ENCODE assay signal across 17 cellular contexts in genomic region chr3:113140876-113141275, GRCh38.
DNase-seq lines count a peak whose midpoint lies in the region; ATAC-seq and TF ChIP-seq lines count a peak whose summit lies in the region.
"Had no signal": no experiment of that assay in that cellular context is flagged by ENCODE, and none has a peak within 500 bp of the region (broad histone marks: within the 10 kb centered on the region; RNA-seq: fewer than 3 reads in every experiment).

No MANE protein-coding gene starts in this region.

- peaks cover 4% of the 10 kb centered on the region in 2 donors for H3K27me3 Mint-ChIP-seq in CD4-positive, alpha-beta memory T cell
- H3K27me3 Mint-ChIP-seq: stimulated activated naive CD8-positive, alpha-beta T cell treated with anti-CD3 and anti-CD28 coated beads, Interleukin-15, Interleukin-2, amounts not matched to agents 100 ng/mL and 50 ng/mL, for 24 hours had no signal

- H3K9me3 Mint-ChIP-seq in CD4-positive, alpha-beta memory T cell: peaks cover 0 to 5% (median under 1%) of the 10 kb centered on the region in 8 donors
- H3K9me3 Mint-ChIP-seq: activated T-cell treated with anti-CD3 and anti-CD28 coated beads, Interleukin-2, amount 50 U/mL, for 4 hours; endodermal cell; stimulated activated naive CD8-positive, alpha-beta T cell treated with anti-CD3 and anti-CD28 coated beads, Interleukin-15, Interleukin-2, amounts not matched to agents 100 ng/mL and 50 ng/mL, for 24 hours had no signal

- no peaks in the 10 kb centered on the region for H3K36me3 ChIP-seq in CD4-positive, alpha-beta memory T cell (ENCODE audit: insufficient read depth, low read length)
- H3K36me3 ChIP-seq: BE2C, pancreas, WERI-Rb-1 had no signal

- no peaks in the 10 kb centered on the region for H3K4me1 ChIP-seq in CD4-positive, alpha-beta memory T cell (ENCODE audit: insufficient read depth, low read length)
- H3K4me1 ChIP-seq: BE2C, pancreas had no signal

- H3K4me3 Mint-ChIP-seq in CD4-positive, alpha-beta memory T cell: no peak overlapping the region
- H3K4me3 Mint-ChIP-seq: activated T-cell treated with anti-CD3 and anti-CD28 coated beads, Interleukin-2, amount 50 U/mL, for 4 hours; endodermal cell; stimulated activated naive CD8-positive, alpha-beta T cell treated with anti-CD3 and anti-CD28 coated beads, Interleukin-15, Interleukin-2, amounts not matched to agents 100 ng/mL and 50 ng/mL, for 24 hours had no signal

- peak; percentile 11 for DNase-seq in stimulated activated CD4-positive, alpha-beta T cell treated with anti-CD3 and anti-CD28 coated beads, Interleukin-1b, Interleukin-23, amount 100 ng/mL, for 48 hours
- no peak for DNase-seq in stimulated activated CD4-positive, alpha-beta T cell treated with anti-CD3 and anti-CD28 coated beads, Interleukin-4, amount 100 ng/mL, for 24 hours
- DNase-seq in NOMO-1 treated with dmso at 0.1 percent for 144 hours (lab: John Stamatoyannopoulos, UW; ENCODE audit: unreplicated experiment): peak; percentile 67
- peak; percentile 40 for DNase-seq in fibroblast of mammary gland (ENCODE audit: low read depth)
- no peak for DNase-seq in CD4-positive, alpha-beta memory T cell
- DNase-seq in H4 (ENCODE audit: low spot score): no peak
- DNase-seq in stimulated activated naive CD4-positive, alpha-beta T cell treated with Interleukin-2 at 50 U/mL for 16 hours (lab: John Stamatoyannopoulos, UW): no peak
- DNase-seq: activated T-cell treated with anti-CD3 and anti-CD28 coated beads, Interleukin-2, amount 50 U/mL, for 4 hours; BE2C; body of pancreas; endodermal cell; NCI-H446; pancreas; WERI-Rb-1 had no signal

- CTCF ChIA-PET in CD4-positive, alpha-beta memory T cell (lab: Charles Lee; ENCODE audit: partially characterized antibody): interaction anchor here (0.7 kb wide), 1 partner anchor 11 kb away, joined by 3 read pairs; no protein-coding TSS in a partner anchor

- POLR2A ChIA-PET in CD4-positive, alpha-beta memory T cell (lab: Charles Lee; ENCODE audit: partially characterized antibody): no interaction called here

- no peaks in the 10 kb centered on the region for H3K9me3 ChIP-seq in CD4-positive, alpha-beta memory T cell (ENCODE audit: control insufficient read depth in 1 of 2, low read length in 2 of 2)
- H3K9me3 ChIP-seq: BE2C, body of pancreas, pancreas had no signal

- no peak overlapping the region for H3K27ac Mint-ChIP-seq in CD4-positive, alpha-beta memory T cell
- H3K27ac Mint-ChIP-seq: endodermal cell; stimulated activated naive CD8-positive, alpha-beta T cell treated with anti-CD3 and anti-CD28 coated beads, Interleukin-15, Interleukin-2, amounts not matched to agents 100 ng/mL and 50 ng/mL, for 24 hours had no signal

- TF ChIP-seq CTCF in fibroblast of mammary gland (conservative IDR thresholded peaks at IDR 0.05; ENCODE audit: control insufficient read depth, insufficient read depth, low read depth, low read length): no peak

- no peaks in the 10 kb centered on the region for H3K4me1 Mint-ChIP-seq in CD4-positive, alpha-beta memory T cell

- no peak overlapping the region for H3K4me3 ChIP-seq in fibroblast of mammary gland (ENCODE audit: control insufficient read depth, low read depth, low read length)
- H3K4me3 ChIP-seq in CD4-positive, alpha-beta memory T cell (ENCODE audit: low read length in 2 of 2): no peak overlapping the region
- H3K4me3 ChIP-seq: body of pancreas, lung, pancreas had no signal

- intact Hi-C loops in CD4-positive, alpha-beta memory T cell (cut with micrococcal nuclease): no loop called here

- H3K36me3 Mint-ChIP-seq in CD4-positive, alpha-beta memory T cell: no peaks in the 10 kb centered on the region

- ATAC-seq in HG03095 (IDR thresholded peaks at IDR 0.05; ENCODE audit: unreplicated experiment): no peak
- ATAC-seq: activated T-cell treated with anti-CD3 and anti-CD28 coated beads, Interleukin-2, amount 50 U/mL, for 4 hours; body of pancreas; pancreas had no signal

- no peak overlapping the region for H3K27ac ChIP-seq in CD4-positive, alpha-beta memory T cell (ENCODE audit: low read depth, low read length)
- H3K27ac ChIP-seq: body of pancreas, pancreas, WERI-Rb-1 had no signal

- H3K27me3 ChIP-seq in CD4-positive, alpha-beta memory T cell (ENCODE audit: insufficient read depth, low read length): no peaks in the 10 kb centered on the region
- H3K27me3 ChIP-seq: BE2C, body of pancreas had no signal

Comparison
In these comparisons a context has a peak if more than half of its experiments do, and no peak if none do; other contexts are left out.
1. DNase-seq: peak in stimulated activated CD4-positive, alpha-beta T cell treated with anti-CD3 and anti-CD28 coated beads, Interleukin-1b, Interleukin-23, amount 100 ng/mL, for 48 hours (single experiment), NOMO-1 treated with dmso at 0.1 percent for 144 hours (single experiment) and fibroblast of mammary gland (single experiment); none in stimulated activated CD4-positive, alpha-beta T cell treated with anti-CD3 and anti-CD28 coated beads, Interleukin-4, amount 100 ng/mL, for 24 hours (single experiment), CD4-positive, alpha-beta memory T cell (0 of 5), H4 (single experiment) and stimulated activated naive CD4-positive, alpha-beta T cell treated with Interleukin-2 at 50 U/mL for 16 hours (single experiment).